ENCODE assay signal across 19 cellular contexts in the genomic region with DNA sequence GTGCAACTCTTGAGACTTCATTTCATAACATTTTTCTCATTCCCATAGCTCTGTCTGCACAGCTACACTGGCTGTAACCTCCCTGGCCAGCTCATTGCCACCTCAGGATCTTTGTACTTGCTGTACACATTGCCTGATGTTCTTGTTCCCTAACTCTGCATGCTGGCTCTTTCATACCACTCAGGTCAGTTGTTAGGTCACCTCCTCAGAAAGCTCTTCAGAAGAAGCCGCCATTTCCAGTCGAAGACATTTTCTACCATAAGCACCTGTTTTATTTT.
A peak's percentile ranks its signal among the peaks of the same experiment; 100 is the strongest.
DNase-seq lines count a peak whose midpoint lies in the region; ATAC-seq and TF ChIP-seq lines count a peak whose summit lies in the region.
"Had no signal": no experiment of that assay in that cellular context is flagged by ENCODE, and none has a peak within 500 bp of the region (broad histone marks: within the 10 kb centered on the region; RNA-seq: fewer than 3 reads in every experiment).

No MANE protein-coding gene starts in this region.

- H3K4me3 Mint-ChIP-seq in activated CD8-positive, alpha-beta T cell treated with anti-CD3 and anti-CD28 coated beads for 36 hours = no peak overlapping the region
- H3K4me3 Mint-ChIP-seq: stimulated activated effector memory CD8-positive, alpha-beta T cell treated with anti-CD3 and anti-CD28 coated beads, Interleukin-12 subunit alpha, Interleukin-12 subunit beta, amount 100 ng/mL, for 72 hours had no signal

- POLR2A ChIA-PET in activated CD8-positive, alpha-beta T cell treated with anti-CD3 and anti-CD28 coated beads for 36 hours (lab: Charles Lee) = interaction anchor here (1.1 to 3.7 kb wide), 3 partner anchors 14 to 25 kb away, joined by 3 to 18 read pairs (median 7); no protein-coding TSS in a partner anchor

- H3K27ac Mint-ChIP-seq in activated CD8-positive, alpha-beta T cell treated with anti-CD3 and anti-CD28 coated beads for 36 hours = peak overlapping the region; percentile 77
- H3K27ac Mint-ChIP-seq: stimulated activated effector memory CD8-positive, alpha-beta T cell treated with anti-CD3 and anti-CD28 coated beads, Interleukin-12 subunit alpha, Interleukin-12 subunit beta, amount 100 ng/mL, for 72 hours had no signal

- intact Hi-C loops in Right ventricle myocardium inferior (cut with DNase I) (no loop called here), cardiac septum (cut with DNase I) (no loop called here), left ventricle myocardium superior (cut with micrococcal nuclease) (no loop called here), gastrocnemius medialis (cut with DNase I; ENCODE audit: low total_unique reads) (no loop called here)
- intact Hi-C loops in activated CD8-positive, alpha-beta T cell treated with anti-CD3 and anti-CD28 coated beads for 36 hours (cut with micrococcal nuclease) = no loop called here

- ATAC-seq in Right ventricle myocardium inferior (peak; percentile 52), left ventricle myocardium superior (peak; percentile 54), gastrocnemius medialis (no peak), foreskin keratinocyte (no peak)
- ATAC-seq in activated CD8-positive, alpha-beta T cell treated with anti-CD3 and anti-CD28 coated beads for 36 hours = peak; percentile 28
- ATAC-seq: esophagus mucosa, K562, pancreas had no signal

- TF ChIP-seq POLR2A in gastrocnemius medialis (IDR thresholded peaks at IDR 0.05) = no peak

- peaks cover 16% of the 10 kb centered on the region for H3K36me3 Mint-ChIP-seq in activated CD8-positive, alpha-beta T cell treated with anti-CD3 and anti-CD28 coated beads for 36 hours (ENCODE audit: low read depth)

- H3K27ac ChIP-seq in thymus (ENCODE audit: low read depth) (peak overlapping the region; percentile 48), gastrocnemius medialis (no peak overlapping the region), foreskin keratinocyte (no peak overlapping the region)
- H3K27ac ChIP-seq: pancreas, right lobe of liver, RWPE1 had no signal

- in situ Hi-C loops in gastrocnemius medialis (cut with MboI; ENCODE audit: low sequenced_read_pairs in 4 of 4) = no loop called here

- no peaks in the 10 kb centered on the region for H3K9me3 ChIP-seq in thymus (ENCODE audit: control insufficient read depth)
- no peaks in the 10 kb centered on the region for H3K9me3 ChIP-seq in gastrocnemius medialis
- H3K9me3 ChIP-seq: pancreas, right lobe of liver, thyroid gland had no signal

- H3K4me1 ChIP-seq in thymus (ENCODE audit: control insufficient read depth, insufficient read depth, low read length) (peaks cover 5% of the 10 kb centered on the region), gastrocnemius medialis (no peaks in the 10 kb centered on the region), foreskin keratinocyte (no peaks in the 10 kb centered on the region)
- H3K4me1 ChIP-seq: pancreas, right lobe of liver had no signal

- no peaks in the 10 kb centered on the region for H3K27me3 Mint-ChIP-seq in activated CD8-positive, alpha-beta T cell treated with anti-CD3 and anti-CD28 coated beads for 36 hours

- H3K9me3 Mint-ChIP-seq in activated CD8-positive, alpha-beta T cell treated with anti-CD3 and anti-CD28 coated beads for 36 hours = no peaks in the 10 kb centered on the region
- H3K9me3 Mint-ChIP-seq: stimulated activated effector memory CD8-positive, alpha-beta T cell treated with anti-CD3 and anti-CD28 coated beads, Interleukin-12 subunit alpha, Interleukin-12 subunit beta, amount 100 ng/mL, for 72 hours had no signal

- H3K27me3 ChIP-seq in thymus (ENCODE audit: control insufficient read depth, insufficient read depth) = no peaks in the 10 kb centered on the region
- no peaks in the 10 kb centered on the region for H3K27me3 ChIP-seq in gastrocnemius medialis
- H3K27me3 ChIP-seq in foreskin keratinocyte = no peaks in the 10 kb centered on the region
- H3K27me3 ChIP-seq: pancreas, right lobe of liver, thyroid gland had no signal

- no peak for TF ChIP-seq CTCF in activated CD8-positive, alpha-beta T cell treated with anti-CD3 and anti-CD28 coated beads for 36 hours (IDR thresholded peaks at IDR 0.05)
- TF ChIP-seq CTCF in gastrocnemius medialis (IDR thresholded peaks at IDR 0.05 in 4 of 5, conservative IDR thresholded peaks at IDR 0.05 in 1 of 5) (no peak), foreskin keratinocyte (conservative IDR thresholded peaks at IDR 0.05) (no peak)

- H3K36me3 ChIP-seq in thymus (ENCODE audit: control insufficient read depth, insufficient read depth) (no peaks in the 10 kb centered on the region), gastrocnemius medialis (no peaks in the 10 kb centered on the region)
- H3K36me3 ChIP-seq: pancreas, right lobe of liver, thyroid gland had no signal

- DNase-seq in Right ventricle myocardium inferior (ENCODE audit: missing footprints) = no peak
- no peak for DNase-seq in cardiac septum (ENCODE audit: low spot score)
- DNase-seq in activated CD8-positive, alpha-beta T cell treated with anti-CD3 and anti-CD28 coated beads for 36 hours = no peak
- DNase-seq in left ventricle myocardium superior = no peak
- DNase-seq in NCI-H2196 treated with DMSO at 0.1 percent for 48 hours (lab: John Stamatoyannopoulos, UW; ENCODE audit: unreplicated experiment) = no peak
- DNase-seq in gastrocnemius medialis = no peak
- no peak for DNase-seq in foreskin keratinocyte
- DNase-seq: effector CD4-positive, alpha-beta T cell; NCI-H2029 treated with DMSO at 0.1 percent for 48 hours; NCI-H510A treated with DMSO at 0.1 percent for 48 hours; pancreas; right lobe of liver; SW 1271; thyroid gland had no signal

- WGBS in thymus = 97% methylated on average over 2 of the region's 2 CpGs

- CTCF ChIA-PET in activated CD8-positive, alpha-beta T cell treated with anti-CD3 and anti-CD28 coated beads for 36 hours (lab: Charles Lee) = interaction anchor here (0.5 to 3.7 kb wide), 7 partner anchors 8 to 228 kb away, joined by 3 to 24 read pairs (median 5); no protein-coding TSS in a partner anchor

- peaks cover 63% of the 10 kb centered on the region for H3K4me1 Mint-ChIP-seq in activated CD8-positive, alpha-beta T cell treated with anti-CD3 and anti-CD28 coated beads for 36 hours (ENCODE audit: low read depth)

- H3K4me3 ChIP-seq in thymus (ENCODE audit: low read length) (no peak overlapping the region), gastrocnemius medialis (no peak overlapping the region)
- H3K4me3 ChIP-seq: K562, pancreas, right lobe of liver, thyroid gland had no signal

Comparison
In these comparisons a context has a peak if more than half of its experiments do, and no peak if none do; other contexts are left out.
1. ATAC-seq: peak in Right ventricle myocardium inferior (single experiment), activated CD8-positive, alpha-beta T cell treated with anti-CD3 and anti-CD28 coated beads for 36 hours (single experiment) and left ventricle myocardium superior (single experiment); none in gastrocnemius medialis (0 of 2) and foreskin keratinocyte (single experiment).